14 cellular contexts compared by ENCODE assay signal in genomic region chr6:132115714-132116366, GRCh38.
A peak's percentile ranks its signal among the peaks of the same experiment; 100 is the strongest.
DNase-seq lines count a peak whose midpoint lies in the region; ATAC-seq and TF ChIP-seq lines count a peak whose summit lies in the region.
"Had no signal": no experiment of that assay in that cellular context is flagged by ENCODE, and none has a peak within 500 bp of the region (broad histone marks: within the 10 kb centered on the region; RNA-seq: fewer than 3 reads in every experiment).

No MANE protein-coding gene starts in this region.

- TF ChIP-seq CTCF in fibroblast of pulmonary artery (IDR thresholded peaks at IDR 0.05; ENCODE audit: low read length, missing control alignments) = no peak

- H3K4me3 Mint-ChIP-seq in stimulated activated effector memory CD8-positive, alpha-beta T cell treated with anti-CD3 and anti-CD28 coated beads, Interleukin-12 subunit alpha, Interleukin-12 subunit beta, amount 100 ng/mL, for 72 hours = no peak overlapping the region
- H3K4me3 Mint-ChIP-seq: activated naive CD8-positive, alpha-beta T cell; CD4-positive, alpha-beta T cell; T-helper 1 cell treated with Interleukin-12 subunit alpha and Interleukin-12 subunit beta and Interleukin-4 antibody, amounts not matched to agents 30 μg/mL and 1 μg/mL, for 36 hours had no signal

- no peaks in the 10 kb centered on the region for H3K36me3 ChIP-seq in SJSA1

- ATAC-seq in HG03045 (IDR thresholded peaks at IDR 0.05; ENCODE audit: unreplicated experiment) = no peak
- ATAC-seq in stimulated activated naive CD8-positive, alpha-beta T cell treated with anti-CD3 and anti-CD28 coated beads, Interleukin-15, Interleukin-2, amounts not matched to agents 100 U/mL and 50 U/mL, for 24 hours = no peak
- no peak for ATAC-seq in stimulated activated effector memory CD8-positive, alpha-beta T cell treated with anti-CD3 and anti-CD28 coated beads, Interleukin-12 subunit alpha, Interleukin-12 subunit beta, amount 100 ng/mL, for 72 hours

- no peak overlapping the region for H3K27ac Mint-ChIP-seq in stimulated activated effector memory CD8-positive, alpha-beta T cell treated with anti-CD3 and anti-CD28 coated beads, Interleukin-12 subunit alpha, Interleukin-12 subunit beta, amount 100 ng/mL, for 72 hours
- H3K27ac Mint-ChIP-seq: activated naive CD8-positive, alpha-beta T cell; CD4-positive, alpha-beta T cell; T-helper 1 cell treated with Interleukin-12 subunit alpha and Interleukin-12 subunit beta and Interleukin-4 antibody, amounts not matched to agents 30 μg/mL and 1 μg/mL, for 36 hours had no signal

- H3K4me1 Mint-ChIP-seq in stimulated activated effector memory CD8-positive, alpha-beta T cell treated with anti-CD3 and anti-CD28 coated beads, Interleukin-12 subunit alpha, Interleukin-12 subunit beta, amount 100 ng/mL, for 72 hours = no peaks in the 10 kb centered on the region

- H3K4me1 ChIP-seq in SJSA1 (replicated peaks) = peaks cover 25% of the 10 kb centered on the region

- H3K27me3 ChIP-seq in SJSA1 (replicated peaks) = no peaks in the 10 kb centered on the region

- DNase-seq in EH (ENCODE audit: low read depth) (peak; percentile 44), SJSA1 (ENCODE audit: low read depth in 1 of 2, low spot score in 2 of 2) (peak in 1 of 2 experiments; percentile 59), fibroblast of pulmonary artery (ENCODE audit: low read depth) (peak; percentile 51), pulmonary artery endothelial cell (ENCODE audit: low read depth, low spot score) (peak; percentile 27), NCI-H345 (lab: John Stamatoyannopoulos, UW) (no peak)
- DNase-seq in stimulated activated naive CD8-positive, alpha-beta T cell treated with anti-CD3 and anti-CD28 coated beads, Interleukin-15, Interleukin-2, amounts not matched to agents 100 U/mL and 50 U/mL, for 24 hours = no peak
- DNase-seq in stimulated activated effector memory CD8-positive, alpha-beta T cell treated with anti-CD3 and anti-CD28 coated beads, Interleukin-12 subunit alpha, Interleukin-12 subunit beta, amount 100 ng/mL, for 72 hours (ENCODE audit: low spot score in 2 of 2) = no peak
- DNase-seq: CD4-positive, alpha-beta T cell; hypothalamus; NCI-H1417 treated with DMSO at 0.1 percent for 48 hours; NCI-H82 had no signal

- H3K9me3 Mint-ChIP-seq in stimulated activated effector memory CD8-positive, alpha-beta T cell treated with anti-CD3 and anti-CD28 coated beads, Interleukin-12 subunit alpha, Interleukin-12 subunit beta, amount 100 ng/mL, for 72 hours = peaks cover 8% of the 10 kb centered on the region
- H3K9me3 Mint-ChIP-seq: T-helper 1 cell treated with Interleukin-12 subunit alpha and Interleukin-12 subunit beta and Interleukin-4 antibody, amounts not matched to agents 30 μg/mL and 1 μg/mL, for 36 hours had no signal

- H3K27ac ChIP-seq in SJSA1 = peak overlapping the region; percentile 61

- no peaks in the 10 kb centered on the region for H3K9me3 ChIP-seq in SJSA1 (replicated peaks)

- H3K36me3 Mint-ChIP-seq in stimulated activated effector memory CD8-positive, alpha-beta T cell treated with anti-CD3 and anti-CD28 coated beads, Interleukin-12 subunit alpha, Interleukin-12 subunit beta, amount 100 ng/mL, for 72 hours = no peaks in the 10 kb centered on the region
- H3K36me3 Mint-ChIP-seq: activated naive CD8-positive, alpha-beta T cell had no signal

- H3K4me3 ChIP-seq in SJSA1 (peak overlapping the region; percentile 26), fibroblast of pulmonary artery (replicated peaks; ENCODE audit: low read depth, low read length) (peak overlapping the region; percentile 36)

Comparison
In these comparisons a context has a peak if more than half of its experiments do, and no peak if none do; other contexts are left out.
1. DNase-seq: peak in EH (single experiment), fibroblast of pulmonary artery (single experiment) and pulmonary artery endothelial cell (single experiment); none in stimulated activated naive CD8-positive, alpha-beta T cell treated with anti-CD3 and anti-CD28 coated beads, Interleukin-15, Interleukin-2, amounts not matched to agents 100 U/mL and 50 U/mL, for 24 hours (single experiment), NCI-H345 (single experiment) and stimulated activated effector memory CD8-positive, alpha-beta T cell treated with anti-CD3 and anti-CD28 coated beads, Interleukin-12 subunit alpha, Interleukin-12 subunit beta, amount 100 ng/mL, for 72 hours (0 of 2).